9 cellular contexts compared by ENCODE assay signal in the genomic region with DNA sequence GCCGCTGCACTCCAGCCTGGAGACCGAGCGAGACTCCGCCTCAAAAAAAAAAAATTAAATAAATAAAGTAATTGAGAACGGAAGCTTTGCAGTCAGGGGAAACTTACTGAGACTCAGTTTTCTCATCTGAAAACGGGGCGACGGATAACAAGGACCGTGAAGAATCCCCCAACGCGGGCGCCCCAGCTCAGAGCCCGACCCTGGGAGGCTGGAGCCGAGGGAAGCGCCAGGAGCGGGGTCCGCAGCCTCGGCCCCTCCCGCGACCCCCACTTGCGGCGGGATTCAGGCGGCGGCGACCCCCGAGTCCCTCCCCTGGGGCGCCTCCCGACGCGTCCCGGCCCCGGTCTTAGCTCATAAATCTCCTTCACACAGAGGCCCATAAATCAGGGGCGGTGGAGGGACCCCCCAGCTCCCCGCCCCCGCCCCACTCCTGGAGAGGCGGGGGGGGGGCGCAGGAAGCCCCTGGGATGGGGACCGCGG. TPM values are rescaled to one million over a fixed set of nuclear protein-coding genes. Genes with fewer than 3 reads are reported as not detected.
DNase-seq lines count a peak whose midpoint lies in the region; ATAC-seq and TF ChIP-seq lines count a peak whose summit lies in the region.
"Had no signal": no experiment of that assay in that cellular context is flagged by ENCODE, and none has a peak within 500 bp of the region (broad histone marks: within the 10 kb centered on the region; RNA-seq: fewer than 3 reads in every experiment).

No MANE protein-coding gene starts in this region.

- peak overlapping the region; percentile 34 to 56 for H3K9ac ChIP-seq in colonic mucosa (ENCODE audit: low read depth in 2 of 2, low read length in 2 of 2)
- H3K9ac ChIP-seq in muscle layer of colon (ENCODE audit: low read length): no peak overlapping the region

- H3K4me1 ChIP-seq in colonic mucosa: peaks cover 6% of the 10 kb centered on the region
- no peaks in the 10 kb centered on the region for H3K4me1 ChIP-seq in muscle layer of colon (ENCODE audit: insufficient read depth, low read length)

- H3K27me3 ChIP-seq in colonic mucosa (peaks cover 5% of the 10 kb centered on the region), muscle layer of colon (ENCODE audit: control insufficient read depth in 1 of 2, insufficient read depth in 2 of 2, low read length in 2 of 2) (no peaks in the 10 kb centered on the region), MG63 (no peaks in the 10 kb centered on the region)

- DNase-seq in AG10803 (ENCODE audit: low read depth) (peak; percentile 20), NCI-H1694 (lab: John Stamatoyannopoulos, UW) (peak; percentile 45), colonic mucosa (no peak), MG63 (no peak), occipital lobe (lab: John Stamatoyannopoulos, UW) (no peak)

- no peaks in the 10 kb centered on the region for H3K9me3 ChIP-seq in colonic mucosa
- no peaks in the 10 kb centered on the region for H3K9me3 ChIP-seq in muscle layer of colon (ENCODE audit: low read length)
- H3K9me3 ChIP-seq in MG63: no peaks in the 10 kb centered on the region

- H3K36me3 ChIP-seq in colonic mucosa: no peaks in the 10 kb centered on the region
- H3K36me3 ChIP-seq in muscle layer of colon (ENCODE audit: insufficient read depth, low read length): no peaks in the 10 kb centered on the region
- H3K36me3 ChIP-seq in MG63: no peaks in the 10 kb centered on the region

- ATAC-seq in HG03442 (IDR thresholded peaks at IDR 0.05; ENCODE audit: unreplicated experiment): no peak
- no peak for ATAC-seq in GM18517 (IDR thresholded peaks at IDR 0.05; ENCODE audit: unreplicated experiment)

- TF ChIP-seq CTCF in AG10803 (conservative IDR thresholded peaks at IDR 0.05; ENCODE audit: low read length) (no peak), colonic mucosa (IDR thresholded peaks at IDR 0.05) (no peak)

- H3K27ac ChIP-seq in colonic mucosa (no peak overlapping the region), muscle layer of colon (ENCODE audit: low read depth, low read length) (no peak overlapping the region)

- intact Hi-C loops in colonic mucosa (cut with DNase I): no loop called here

- peak overlapping the region; percentile 68 for H3K4me3 ChIP-seq in AG10803 (ENCODE audit: low read length)
- peak overlapping the region; percentile 49 for H3K4me3 ChIP-seq in colonic mucosa
- H3K4me3 ChIP-seq in muscle layer of colon (ENCODE audit: low read depth in 1 of 2, low read length in 2 of 2): peak overlapping the region; percentile 61 to 75
- no peak overlapping the region for H3K4me3 ChIP-seq in MG63

RNA-seq across cellular contexts. Expression of a gene that starts 10.3 kb away (rescaled TPM):
- total RNA-seq in colonic mucosa (not detected), occipital lobe (not detected)
- total RNA-seq in MG63 (2014; rRNA removed; shearing (Covaris generic); ENCODE audit: low replicate concordance): not detected in 2 replicates
- total RNA-seq: NCI-H460 had no signal

RNA-seq across cellular contexts. Expression of a gene that starts 19.5 kb away (rescaled TPM):
- total RNA-seq in colonic mucosa (under 1 TPM; 0.07 to 0.08 TPM), occipital lobe (not detected)
- total RNA-seq in MG63 (2014; rRNA removed; shearing (Covaris generic); ENCODE audit: low replicate concordance): not detected in 2 replicates
- total RNA-seq: NCI-H460 had no signal

Comparison
In these comparisons a context has a peak if more than half of its experiments do, and no peak if none do; other contexts are left out.
1. DNase-seq: peak in AG10803 (single experiment) and NCI-H1694 (single experiment); none in colonic mucosa (single experiment), MG63 (single experiment) and occipital lobe (single experiment).